Comparison of ENCODE assay signal across 12 cellular contexts in the genomic region with DNA sequence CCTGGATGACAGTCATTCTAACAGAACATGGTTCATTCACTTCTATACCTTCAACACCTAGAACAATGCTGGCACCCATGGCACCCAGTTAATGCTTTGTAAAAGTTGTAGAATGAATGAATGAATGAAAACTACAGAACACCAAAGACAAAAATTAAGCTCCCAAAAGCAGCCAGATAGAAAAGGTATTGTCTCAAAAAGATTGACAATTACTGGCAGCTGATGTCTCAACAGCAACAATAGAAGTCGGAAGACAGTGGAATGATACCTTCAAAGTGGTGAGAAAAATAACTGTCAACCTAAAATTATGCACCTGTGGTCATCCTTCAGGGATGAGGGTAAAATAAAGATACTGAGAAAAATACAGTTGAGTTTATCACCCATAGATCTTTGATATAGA. TPM values are rescaled to one million over a fixed set of nuclear protein-coding genes. Genes with fewer than 3 reads are reported as not detected.
"Had no signal": no experiment of that assay in that cellular context is flagged by ENCODE, and none has a peak within 500 bp of the region (broad histone marks: within the 10 kb centered on the region; RNA-seq: fewer than 3 reads in every experiment).

No MANE protein-coding gene starts in this region.

- DNase-seq: GM23248, GOT3, H7, HFFc6, IMR-90, Karpas-422, KBM-7 had no signal

- H3K27ac ChIP-seq: GM23248, HL-60, KMS-11 had no signal

- H3K9ac ChIP-seq: GM23248, KMS-11 had no signal

- H3K36me3 ChIP-seq: HAP-1 had no signal

- H3K4me3 ChIP-seq: GM23248, HAP-1 had no signal

- H3K4me2 ChIP-seq: KMS-11 had no signal

- H2AFZ ChIP-seq: GM23248 had no signal

- H3K9me3 ChIP-seq: HAP-1 had no signal

RNA-seq across cellular contexts. Expression of a gene that starts 4.9 kb away (rescaled TPM):
- total RNA-seq: GM23248, H4, HT1080 had no signal
